ENCODE assay signal across 30 cellular contexts in the genomic region with DNA sequence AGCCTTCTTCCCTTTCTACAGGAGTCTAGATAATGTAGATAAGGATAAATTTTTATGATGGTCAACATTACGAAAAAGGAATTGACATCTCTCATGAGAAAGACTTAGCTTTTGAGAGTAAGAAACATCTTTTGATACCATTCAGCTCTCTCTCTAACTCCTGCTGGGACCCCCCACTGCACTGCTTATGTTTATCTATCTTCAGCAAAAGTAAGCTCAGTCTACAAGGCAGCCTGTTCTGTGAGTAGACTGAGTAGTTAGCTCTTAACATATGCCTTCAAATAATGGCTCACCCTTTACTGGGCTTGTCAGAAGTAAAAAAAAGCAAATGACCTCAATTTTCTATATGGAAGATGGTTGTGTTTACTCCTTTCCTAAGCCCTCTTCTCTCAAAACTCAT.
"Had no signal": no experiment of that assay in that cellular context is flagged by ENCODE, and none has a peak within 500 bp of the region (broad histone marks: within the 10 kb centered on the region; RNA-seq: fewer than 3 reads in every experiment).

No MANE protein-coding gene starts in this region.

- H3K36me3 Mint-ChIP-seq: activated CD4-positive, alpha-beta memory T cell treated with anti-CD3 and anti-CD28 coated beads for 36 hours; activated CD8-positive, alpha-beta memory T cell treated with anti-CD3 and anti-CD28 coated beads, Interleukin-2, amount 10 ng/mL, durations not matched to agents 7 days and 5 days; activated naive CD8-positive, alpha-beta T cell; brain had no signal

- H3K27me3 Mint-ChIP-seq: activated CD4-positive, alpha-beta memory T cell treated with anti-CD3 and anti-CD28 coated beads for 36 hours; activated CD4-positive, alpha-beta T cell treated with anti-CD3 and anti-CD28 coated beads for 36 hours; activated CD4-positive, alpha-beta T cell treated with anti-CD3 and anti-CD28 coated beads, Interleukin-2, amount 10 ng/mL, durations not matched to agents 24 days and 14 days; activated CD8-positive, alpha-beta memory T cell treated with anti-CD3 and anti-CD28 coated beads, Interleukin-2, amount 10 ng/mL, durations not matched to agents 7 days and 5 days; activated naive CD8-positive, alpha-beta T cell; central memory CD8-positive, alpha-beta T cell; effector memory CD8-positive, alpha-beta T cell had no signal

- H3K36me3 ChIP-seq: esophagus muscularis mucosa, gastrocnemius medialis, heart left ventricle had no signal

- H3K27me3 ChIP-seq: esophagus muscularis mucosa, foreskin keratinocyte, gastrocnemius medialis, heart left ventricle had no signal

- ATAC-seq: activated CD4-positive, alpha-beta T cell treated with anti-CD3 and anti-CD28 coated beads for 36 hours; activated CD8-positive, alpha-beta memory T cell treated with anti-CD3 and anti-CD28 coated beads, Interleukin-2, amount 10 ng/mL, durations not matched to agents 7 days and 5 days; activated CD8-positive, alpha-beta T cell treated with anti-CD3 and anti-CD28 coated beads, Interleukin-2, amount 10 ng/mL, durations not matched to agents 7 days and 5 days; activated T-cell treated with anti-CD3 and anti-CD28 coated beads, Interleukin-2, amount 50 U/mL, for 72 hours; effector memory CD8-positive, alpha-beta T cell; foreskin keratinocyte; gastrocnemius medialis; heart left ventricle had no signal

- DNase-seq: activated CD4-positive, alpha-beta memory T cell treated with anti-CD3 and anti-CD28 coated beads for 36 hours; activated CD4-positive, alpha-beta T cell treated with anti-CD3 and anti-CD28 coated beads for 36 hours; activated CD4-positive, alpha-beta T cell treated with anti-CD3 and anti-CD28 coated beads, Interleukin-2, amount 10 ng/mL, durations not matched to agents 24 days and 14 days; activated CD4-positive, CD25-positive, alpha-beta regulatory T cell; activated CD4-positive, CD25-positive, alpha-beta regulatory T cell treated with anti-CD3 and anti-CD28 coated beads, Interleukin-2, amount 50 U/mL, for 72 hours; activated CD8-positive, alpha-beta memory T cell treated with anti-CD3 and anti-CD28 coated beads, Interleukin-2, amount 10 ng/mL, durations not matched to agents 7 days and 5 days; activated CD8-positive, alpha-beta memory T cell treated with anti-CD3 and anti-CD28 coated beads, Interleukin-2, amount 50 U/mL, for 4 hours; activated CD8-positive, alpha-beta T cell treated with anti-CD3 and anti-CD28 coated beads, Interleukin-2, amount 10 ng/mL, durations not matched to agents 7 days and 5 days; activated effector memory CD4-positive, alpha-beta T cell treated with Interleukin-2 at 50 U/mL for 16 hours; activated gamma-delta T cell treated with Interleukin-2 at 50 U/mL for 16 hours; activated naive CD4-positive, alpha-beta T cell treated with anti-CD3 and anti-CD28 coated beads, Interleukin-2, amount 50 U/mL, for 16 hours; activated naive CD4-positive, alpha-beta T cell treated with Interleukin-2 at 50 U/mL for 16 hours; activated T-cell treated with anti-CD3 and anti-CD28 coated beads, Interleukin-2, amount 50 U/mL, for 1 hour; activated T-cell treated with anti-CD3 and anti-CD28 coated beads, Interleukin-2, amount 50 U/mL, for 72 hours; amygdala; aorta; cortex of kidney; dermis blood vessel endothelial cell; effector CD4-positive, alpha-beta T cell; effector memory CD8-positive, alpha-beta T cell; erythroblast; foreskin keratinocyte; gastrocnemius medialis; glutamatergic neuron; heart left ventricle; T-helper 2 cell had no signal

- H3K27ac Mint-ChIP-seq: activated CD4-positive, alpha-beta memory T cell treated with anti-CD3 and anti-CD28 coated beads for 36 hours; activated CD4-positive, alpha-beta T cell treated with anti-CD3 and anti-CD28 coated beads for 36 hours; activated CD4-positive, alpha-beta T cell treated with anti-CD3 and anti-CD28 coated beads, Interleukin-2, amount 10 ng/mL, durations not matched to agents 24 days and 14 days; activated CD8-positive, alpha-beta memory T cell treated with anti-CD3 and anti-CD28 coated beads, Interleukin-2, amount 10 ng/mL, durations not matched to agents 7 days and 5 days; activated CD8-positive, alpha-beta T cell treated with anti-CD3 and anti-CD28 coated beads, Interleukin-2, amount 10 ng/mL, durations not matched to agents 7 days and 5 days; activated naive CD8-positive, alpha-beta T cell; activated T-cell treated with anti-CD3 and anti-CD28 coated beads, Interleukin-2, amount 50 U/mL, for 72 hours; effector memory CD8-positive, alpha-beta T cell had no signal

- H3K4me1 Mint-ChIP-seq: activated CD4-positive, alpha-beta T cell treated with anti-CD3 and anti-CD28 coated beads for 36 hours; activated CD4-positive, alpha-beta T cell treated with anti-CD3 and anti-CD28 coated beads, Interleukin-2, amount 10 ng/mL, durations not matched to agents 24 days and 14 days; activated CD8-positive, alpha-beta memory T cell treated with anti-CD3 and anti-CD28 coated beads, Interleukin-2, amount 10 ng/mL, durations not matched to agents 7 days and 5 days; central memory CD8-positive, alpha-beta T cell had no signal

- H3K4me3 ChIP-seq: esophagus muscularis mucosa, gastrocnemius medialis, heart left ventricle had no signal

- H3K4me3 Mint-ChIP-seq: activated CD4-positive, alpha-beta memory T cell treated with anti-CD3 and anti-CD28 coated beads for 36 hours; activated CD4-positive, alpha-beta T cell treated with anti-CD3 and anti-CD28 coated beads for 36 hours; activated CD4-positive, alpha-beta T cell treated with anti-CD3 and anti-CD28 coated beads, Interleukin-2, amount 10 ng/mL, durations not matched to agents 24 days and 14 days; activated CD8-positive, alpha-beta memory T cell treated with anti-CD3 and anti-CD28 coated beads, Interleukin-2, amount 10 ng/mL, durations not matched to agents 7 days and 5 days; activated CD8-positive, alpha-beta T cell treated with anti-CD3 and anti-CD28 coated beads, Interleukin-2, amount 10 ng/mL, durations not matched to agents 7 days and 5 days; activated naive CD8-positive, alpha-beta T cell; activated T-cell treated with anti-CD3 and anti-CD28 coated beads, Interleukin-2, amount 50 U/mL, for 72 hours; brain; central memory CD8-positive, alpha-beta T cell; effector memory CD8-positive, alpha-beta T cell had no signal
